ENCODE assay signal across 23 cellular contexts in the genomic region with DNA sequence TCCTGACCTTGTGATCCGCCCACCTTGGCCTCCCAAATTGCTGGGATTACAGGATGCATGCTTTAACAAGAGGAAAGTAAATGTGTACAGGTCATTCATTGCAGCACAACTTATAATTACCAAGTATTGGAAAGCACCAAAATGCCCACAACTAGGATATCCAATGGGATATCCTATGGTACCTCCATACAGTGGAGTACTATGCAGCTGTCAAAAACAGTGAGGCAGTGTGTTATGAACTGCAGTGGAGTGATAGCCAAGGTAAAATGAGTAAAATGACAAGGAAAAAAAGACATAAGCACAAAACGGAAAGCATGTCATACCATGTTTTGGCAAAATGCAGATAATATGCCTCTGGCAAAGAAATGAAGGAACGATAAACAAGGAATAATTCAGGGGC.
DNase-seq lines count a peak whose midpoint lies in the region; ATAC-seq, FAIRE-seq and TF ChIP-seq lines count a peak whose summit lies in the region.
"Had no signal": no experiment of that assay in that cellular context is flagged by ENCODE, and none has a peak within 500 bp of the region (broad histone marks: within the 10 kb centered on the region; RNA-seq: fewer than 3 reads in every experiment).

No MANE protein-coding gene starts in this region.

- peak overlapping the region; percentile 100 for H2BK5ac ChIP-seq in IMR-90 (ENCODE audit: low read depth, low read length, poor library complexity, severe bottlenecking)

- peak overlapping the region; percentile 88; the same call in 2 of the 3 replicates for H2BK15ac ChIP-seq in IMR-90 (ENCODE audit: low read depth, low read length)

- no peaks in the 10 kb centered on the region for H3K36me3 ChIP-seq in breast epithelium
- H3K36me3 ChIP-seq in IMR-90 (ENCODE audit: control insufficient read depth, insufficient read depth, low read length): no peaks in the 10 kb centered on the region
- no peaks in the 10 kb centered on the region for H3K36me3 ChIP-seq in K562 (ENCODE audit: control insufficient read depth, insufficient read depth, low read length)
- no peaks in the 10 kb centered on the region for H3K36me3 ChIP-seq in skeletal muscle satellite cell (ENCODE audit: insufficient read depth, low read length)

- peak overlapping the region; percentile 54; the same call in 1 of the 2 replicates for H3K14ac ChIP-seq in IMR-90 (replicated peaks; ENCODE audit: low read depth, low read length)

- POLR2A ChIA-PET in MCF 10A (lab: Yijun Ruan, JAX) (interaction anchor here (1.3 to 2.8 kb wide), 4 partner anchors 11 to 97 kb away, joined by 3 to 42 read pairs (median 23); a partner anchor contains a TSS), IMR-90 (lab: Charles Lee; ENCODE audit: unreplicated experiment) (interaction anchor here (1.3 kb wide), 1 partner anchor 88 kb away, joined by 7 read pairs; a partner anchor contains a TSS), K562 (lab: Yijun Ruan, JAX) (interaction anchor here (0.7 kb wide), 1 partner anchor 1349 kb away, joined by 3 read pairs; no protein-coding TSS in a partner anchor)

- H2AK5ac ChIP-seq in IMR-90 (ENCODE audit: low read depth, low read length): peak overlapping the region; percentile 97; the same call in 1 of the 2 replicates

- peak overlapping the region; percentile 66 for H3K4me3 Mint-ChIP-seq in MCF 10A (ENCODE audit: unreplicated experiment)
- H3K4me3 Mint-ChIP-seq: CD4-positive, alpha-beta memory T cell had no signal

- in situ Hi-C loops in IMR-90 (cut with MboI; ENCODE audit: low sequenced_read_pairs) (loop anchor here (5.0 kb wide), 1 partner anchor 89 kb away; a partner anchor contains a TSS), K562 (cut with MboI) (no loop called here)

- H4K5ac ChIP-seq in IMR-90 (ENCODE audit: low read depth, low read length): no peak overlapping the region; the same call in 1 of the 2 replicates

- no peak overlapping the region for H3K4me2 ChIP-seq in IMR-90 (ENCODE audit: low read depth, low read length)
- H3K4me2 ChIP-seq in K562 (ENCODE audit: insufficient read depth, low read length): no peak overlapping the region
- peak overlapping the region; percentile 76 for H3K4me2 ChIP-seq in skeletal muscle satellite cell (ENCODE audit: low read length)

- H2AFZ ChIP-seq in IMR-90 (replicated peaks; ENCODE audit: low read length, poor library complexity): no peak overlapping the region
- H2AFZ ChIP-seq in K562 (ENCODE audit: low read depth, low read length): no peak overlapping the region

- no peaks in the 10 kb centered on the region for H3K9me3 Mint-ChIP-seq in MCF 10A (ENCODE audit: unreplicated experiment)

- H3K4ac ChIP-seq in IMR-90 (ENCODE audit: low read depth, low read length): peak overlapping the region; percentile 76

- ATAC-seq in IMR-90 (ENCODE audit: low read depth) (no peak), K562 (no peak), HG03139 (IDR thresholded peaks at IDR 0.05; ENCODE audit: unreplicated experiment) (no peak)
- ATAC-seq: Panc1 had no signal

- H3K23ac ChIP-seq in IMR-90 (ENCODE audit: low read depth, low read length): no peak overlapping the region

- WGBS in IMR-90 (ENCODE audit: extremely low coverage in 2 of 2, insufficient read length in 1 of 2), 2 experiments: 100% methylated on average over 1 of the region's 3 CpGs; no CpG with 5 or more reads in 1 of the 2 experiments
- WGBS in K562 (ENCODE audit: insufficient coverage, low coverage, missing lambda C conversion rate): 29% methylated on average over 3 of the region's 3 CpGs

- TF ChIP-seq RAD21 in IMR-90 (IDR thresholded peaks at IDR 0.05; ENCODE audit: low read length) (no peak), K562 (CRISPR knock-in tag; conservative IDR thresholded peaks at IDR 0.05 in 1 of 2, IDR thresholded peaks at IDR 0.05 in 1 of 2) (no peak)

- H3K9me1 ChIP-seq in IMR-90 (ENCODE audit: insufficient read depth, low read length) (peaks cover 30% of the 10 kb centered on the region), K562 (ENCODE audit: control insufficient read depth, insufficient read depth, low read length) (no peaks in the 10 kb centered on the region)

- H3K36me3 Mint-ChIP-seq in MCF 10A (ENCODE audit: insufficient read depth, unreplicated experiment): no peaks in the 10 kb centered on the region
- H3K36me3 Mint-ChIP-seq: CD4-positive, alpha-beta memory T cell had no signal

- peak overlapping the region; percentile 98 for H3K27ac Mint-ChIP-seq in MCF 10A (ENCODE audit: low read depth, unreplicated experiment)
- H3K27ac Mint-ChIP-seq: CD4-positive, alpha-beta memory T cell had no signal

- H3K9me3 ChIP-seq in breast epithelium: no peaks in the 10 kb centered on the region
- no peaks in the 10 kb centered on the region for H3K9me3 ChIP-seq in IMR-90 (ENCODE audit: control insufficient read depth, insufficient read depth, low read length)
- no peaks in the 10 kb centered on the region for H3K9me3 ChIP-seq in K562 (replicated peaks; ENCODE audit: control insufficient read depth, insufficient read depth, low read depth, low read length)
- no peaks in the 10 kb centered on the region for H3K9me3 ChIP-seq in skeletal muscle satellite cell (replicated peaks; ENCODE audit: low read length)

- H3K18ac ChIP-seq in IMR-90 (ENCODE audit: low read depth, low read length): no peak overlapping the region

- no peak for DNase-seq in MCF 10A (ENCODE audit: unreplicated experiment)
- DNase-seq in breast epithelium (ENCODE audit: low spot score in 2 of 2): no peak
- no peak for DNase-seq in IMR-90
- no peak for DNase-seq in K562 (ENCODE audit: extremely low read depth in 1 of 4, low spot score in 3 of 4)
- DNase-seq in stimulated activated CD8-positive, alpha-beta memory T cell treated with anti-CD3 and anti-CD28 coated beads, Interleukin-4, amount 100 ng/mL, for 48 hours: no peak
- DNase-seq in dedifferentiated amniotic fluid mesenchymal stem cell (ENCODE audit: extremely low spot score): no peak
- DNase-seq: AML-193; CD4-positive, alpha-beta memory T cell; DND-41; GDM1; NCI-H1417; NCI-H1930; NCI-H2171; NCI-H446 treated with DMSO at 0.1 percent for 48 hours; NCI-H774; SHP77 had no signal

- H2BK20ac ChIP-seq in IMR-90 (ENCODE audit: low read depth, low read length): peak overlapping the region; percentile 89; the same call in 1 of the 2 replicates

- TF ChIP-seq POLR2A in breast epithelium (IDR thresholded peaks at IDR 0.05): no peak
- TF ChIP-seq POLR2A in IMR-90 (IDR thresholded peaks at IDR 0.05; ENCODE audit: low read depth, low read length): no peak
- no peak for TF ChIP-seq POLR2A in K562 (conservative IDR thresholded peaks at IDR 0.05)

- TF ChIP-seq EP300 in K562 (IDR thresholded peaks at IDR 0.05; ENCODE audit: low read length): no peak

- dilution Hi-C loops in IMR-90 (cut with HindIII; ENCODE audit: low sequenced_read_pairs, unreplicated experiment): no loop called here

- peaks cover 47% of the 10 kb centered on the region for H3K4me1 Mint-ChIP-seq in MCF 10A (ENCODE audit: insufficient read depth, unreplicated experiment)

- CTCF ChIA-PET in MCF 10A (lab: Yijun Ruan, JAX): interaction anchor here (0.9 kb wide), 1 partner anchor 94 kb away, joined by 4 read pairs; no protein-coding TSS in a partner anchor
- CTCF ChIA-PET in IMR-90 (lab: Yijun Ruan, JAX): no interaction called here
- CTCF ChIA-PET in K562 (lab: Yijun Ruan, JAX; ENCODE audit: low intra/inter-chr PET ratio): no interaction called here

- no peak for FAIRE-seq in K562 (lab: Jason Lieb, UNC)
- FAIRE-seq: A204.1, D721Med, GM12892 had no signal

- no peak overlapping the region for H3K27ac ChIP-seq in breast epithelium
- H3K27ac ChIP-seq in IMR-90 (ENCODE audit: insufficient read depth, low read length): no peak overlapping the region
- no peak overlapping the region for H3K27ac ChIP-seq in K562 (ENCODE audit: extremely low read depth, low read depth, low read length)
- H3K27ac ChIP-seq: KMS-11 had no signal

- H3K4me3 ChIP-seq in breast epithelium: no peak overlapping the region
- H3K4me3 ChIP-seq in IMR-90 (ENCODE audit: insufficient read depth, low read depth, low read length): no peak overlapping the region
- no peak overlapping the region for H3K4me3 ChIP-seq in K562
- no peak overlapping the region for H3K4me3 ChIP-seq in skeletal muscle satellite cell (ENCODE audit: low read length)

- peaks cover 0 to 25% of the 10 kb centered on the region in 2 experiments; a peak in 2 of 4 replicates for H3K79me1 ChIP-seq in IMR-90 (ENCODE audit: low read depth in 1 of 2, low read length in 2 of 2)

- intact Hi-C loops in MCF 10A (cut with micrococcal nuclease): loop anchor here (2.0 kb wide), 3 partner anchors 15 to 89 kb away; no protein-coding TSS in a partner anchor
- intact Hi-C loops in breast epithelium (cut with DNase I; ENCODE audit: low total_unique reads): no loop called here
- intact Hi-C loops in IMR-90 (cut with micrococcal nuclease): loop anchor here (2.0 kb wide), 1 partner anchor 85 kb away; no protein-coding TSS in a partner anchor
- intact Hi-C loops in K562 (cut with micrococcal nuclease): no loop called here

- peak overlapping the region in 1 of 2 experiments; percentile 37; a peak in 1 of 4 replicates for H4K8ac ChIP-seq in IMR-90 (ENCODE audit: low read depth in 2 of 2, low read length in 2 of 2)

- no peaks in the 10 kb centered on the region for H3K79me2 ChIP-seq in K562 (ENCODE audit: control insufficient read depth, insufficient read depth, low read length)

- no peaks in the 10 kb centered on the region for H3K27me3 Mint-ChIP-seq in MCF 10A (ENCODE audit: insufficient read depth, unreplicated experiment)

- no peaks in the 10 kb centered on the region; the same call in 1 of the 2 replicates for H4K20me1 ChIP-seq in IMR-90 (ENCODE audit: insufficient read depth, low read length)
- no peaks in the 10 kb centered on the region for H4K20me1 ChIP-seq in K562 (replicated peaks; ENCODE audit: control insufficient read depth, insufficient read depth, low read length)

- no peaks in the 10 kb centered on the region for H3K4me1 ChIP-seq in breast epithelium
- H3K4me1 ChIP-seq in IMR-90 (ENCODE audit: control insufficient read depth, insufficient read depth, low read length): peaks cover 38% of the 10 kb centered on the region
- peaks cover 8 to 18% of the 10 kb centered on the region in 2 experiments for H3K4me1 ChIP-seq in K562 (replicated peaks in 1 of 2; ENCODE audit: control insufficient read depth in 2 of 2, insufficient read depth in 2 of 2, low read length in 2 of 2)
- peaks cover 84% of the 10 kb centered on the region for H3K4me1 ChIP-seq in skeletal muscle satellite cell (ENCODE audit: control insufficient read depth, insufficient read depth, low read length)

- no peak overlapping the region for H3K56ac ChIP-seq in IMR-90 (ENCODE audit: extremely low read depth, insufficient read depth, low read length)

- no peak overlapping the region for H2AK9ac ChIP-seq in IMR-90 (replicated peaks; ENCODE audit: low read depth, low read length, poor library complexity)

- peak overlapping the region; percentile 99 for H2BK120ac ChIP-seq in IMR-90 (ENCODE audit: low read depth, low read length)

- H3K27me3 ChIP-seq in breast epithelium (peaks cover 0 to 25% of the 10 kb centered on the region in 2 donors), IMR-90 (ENCODE audit: control insufficient read depth, insufficient read depth, low read length) (no peaks in the 10 kb centered on the region), K562 (ENCODE audit: control insufficient read depth in 2 of 2, insufficient read depth in 2 of 2, low read length in 2 of 2) (peaks cover 17 to 22% of the 10 kb centered on the region in 2 experiments; a peak in 4 of 5 replicates), skeletal muscle satellite cell (ENCODE audit: control insufficient read depth, insufficient read depth, low read length) (no peaks in the 10 kb centered on the region)

- no peak overlapping the region for H3K9ac ChIP-seq in IMR-90 (ENCODE audit: low read depth, low read length)
- no peak overlapping the region for H3K9ac ChIP-seq in K562 (ENCODE audit: insufficient read depth in 1 of 2, low read depth in 2 of 2, low read length in 2 of 2)
- H3K9ac ChIP-seq in skeletal muscle satellite cell (ENCODE audit: low read depth, low read length): peak overlapping the region; percentile 85
- H3K9ac ChIP-seq: KMS-11 had no signal

- H4K91ac ChIP-seq in IMR-90 (ENCODE audit: insufficient read depth, low read depth, low read length): peak overlapping the region; percentile 12

- BruUV-seq in MCF 10A (replicated peaks; lab: Mats Ljungman, UMichigan) (no TSS peak), IMR-90 (replicated peaks; lab: Mats Ljungman, UMichigan) (no TSS peak), K562 (replicated peaks; lab: Mats Ljungman, UMichigan) (no TSS peak)

- TF ChIP-seq CTCF in MCF 10A (IDR thresholded peaks at IDR 0.05; ENCODE audit: unreplicated experiment) (no peak), breast epithelium (IDR thresholded peaks at IDR 0.05) (no peak), IMR-90 (conservative IDR thresholded peaks at IDR 0.05; ENCODE audit: low read depth, low read length) (no peak), K562 (IDR thresholded peaks at IDR 0.05 in 2 of 3, conservative IDR thresholded peaks at IDR 0.05 in 1 of 3; ENCODE audit: insufficient read depth in 2 of 3, low read depth in 1 of 3, low read length in 3 of 3) (no peak)

Comparison
In these comparisons a context has a peak if more than half of its experiments do, and no peak if none do; other contexts are left out.
1. intact Hi-C loops: an anchor here in MCF 10A (2.0 kb wide) and IMR-90 (2.0 kb wide); none called in breast epithelium and K562.